In genomic region chr1:64150729-64151128, GRCh38 we compare ENCODE assay signal across 11 cellular contexts. TPM values are rescaled to one million over a fixed set of nuclear protein-coding genes. Genes with fewer than 3 reads are reported as not detected.
"Had no signal": no experiment of that assay in that cellular context is flagged by ENCODE, and none has a peak within 500 bp of the region (broad histone marks: within the 10 kb centered on the region; RNA-seq: fewer than 3 reads in every experiment).

No MANE protein-coding gene starts in this region.

- H3K27ac ChIP-seq: GM23248, HL-60 had no signal

- H3K9me3 ChIP-seq: HAP-1 had no signal

- H3K9ac ChIP-seq: GM23248 had no signal

- ATAC-seq: HCT116, HepG2, K562 had no signal

- H3K4me3 ChIP-seq: GM23248, HAP-1, K562 had no signal

- DNase-seq: GM23248, GOT3, H7, HFFc6 had no signal

- H2AFZ ChIP-seq: GM23248 had no signal

- H3K36me3 ChIP-seq: HAP-1 had no signal

- H3K4me1 ChIP-seq: HAP-1 had no signal

RNA-seq across cellular contexts. Expression of gene UBE2U, which starts 52.7 kb away (rescaled TPM):
- total RNA-seq: GM23248, H7, HepG2, HFFc6, HT1080, K562 had no signal
- polyA plus RNA-seq: GM23248, HepG2, IgD-negative memory B cell, K562 had no signal
